8 cellular contexts compared by ENCODE assay signal in the genomic region with DNA sequence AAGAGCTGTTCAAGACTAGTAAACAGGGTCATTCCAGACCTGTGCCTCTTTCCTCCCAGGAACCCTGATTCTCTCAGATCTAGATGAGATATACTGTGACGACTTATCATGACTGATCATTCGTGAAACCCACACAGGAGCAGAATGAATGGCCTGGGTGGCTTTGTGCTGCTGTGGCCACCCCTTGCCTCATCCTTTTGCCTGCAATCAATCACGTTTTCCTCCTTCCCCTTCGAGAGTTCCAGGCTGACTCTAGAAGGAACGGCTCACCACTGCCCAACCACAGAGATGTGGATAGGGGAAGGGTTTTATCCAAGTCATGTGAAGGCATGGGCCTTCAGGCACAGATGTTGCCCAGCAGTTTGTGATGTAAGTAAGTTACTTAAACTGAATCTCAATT. TPM values are rescaled to one million over a fixed set of nuclear protein-coding genes. Genes with fewer than 3 reads are reported as not detected.
DNase-seq lines count a peak whose midpoint lies in the region; ATAC-seq and TF ChIP-seq lines count a peak whose summit lies in the region.

No MANE protein-coding gene starts in this region.

- H3K9me3 ChIP-seq in transverse colon, result no peaks in the 10 kb centered on the region
- no peaks in the 10 kb centered on the region for H3K9me3 ChIP-seq in MG63

- H3K4me1 ChIP-seq in transverse colon, result peaks cover 36 to 71% (median 51%) of the 10 kb centered on the region in 4 donors

- peak overlapping the region; percentile 86 to 90 (median 88) for H3K27ac ChIP-seq in transverse colon

- H3K36me3 ChIP-seq in transverse colon (no peaks in the 10 kb centered on the region), MG63 (peaks cover 37% of the 10 kb centered on the region)

- H3K9me3 Mint-ChIP-seq in activated naive CD4-positive, alpha-beta T cell treated with anti-CD3 and anti-CD28 coated beads for 36 hours, result no peaks in the 10 kb centered on the region

- TF ChIP-seq POLR2A in transverse colon (IDR thresholded peaks at IDR 0.05), result no peak

- peak overlapping the region; percentile 90 for H3K27ac Mint-ChIP-seq in activated naive CD4-positive, alpha-beta T cell treated with anti-CD3 and anti-CD28 coated beads for 36 hours

- H3K4me3 ChIP-seq in transverse colon (no peak overlapping the region), MG63 (no peak overlapping the region)

- no peaks in the 10 kb centered on the region for H3K27me3 Mint-ChIP-seq in activated naive CD4-positive, alpha-beta T cell treated with anti-CD3 and anti-CD28 coated beads for 36 hours (ENCODE audit: low read depth)

- intact Hi-C loops in activated naive CD4-positive, alpha-beta T cell treated with anti-CD3 and anti-CD28 coated beads for 36 hours (cut with micrococcal nuclease), result loop anchor here (1.0 to 10.0 kb wide), 10 partner anchors 73 to 1601 kb away; partner anchors contain the start of genes CSNK1A1, G3BP1, RBM22 and SLC36A1
- intact Hi-C loops in transverse colon (cut with DNase I; ENCODE audit: low total_unique reads), result no loop called here

- ATAC-seq in GM18858 (IDR thresholded peaks at IDR 0.05; ENCODE audit: unreplicated experiment) (peak; percentile 42), HG03139 (IDR thresholded peaks at IDR 0.05; ENCODE audit: unreplicated experiment) (peak; percentile 30), HG03025 (IDR thresholded peaks at IDR 0.05; ENCODE audit: low FRiP score, unreplicated experiment) (no peak)

- TF ChIP-seq EP300 in transverse colon (IDR thresholded peaks at IDR 0.05; ENCODE audit: low read depth), result no peak

- in situ Hi-C loops in transverse colon (cut with MboI; ENCODE audit: low pct_ligation_motif_present in 1 of 4, low pct_unique_long_range_greater_than_20kb in 1 of 4, low sequenced_read_pairs in 3 of 4), result no loop called here

- no peak for TF ChIP-seq CTCF in transverse colon (IDR thresholded peaks at IDR 0.05)

- H3K27me3 ChIP-seq in transverse colon (no peaks in the 10 kb centered on the region), MG63 (no peaks in the 10 kb centered on the region)

- peaks cover 16% of the 10 kb centered on the region for H3K36me3 Mint-ChIP-seq in activated naive CD4-positive, alpha-beta T cell treated with anti-CD3 and anti-CD28 coated beads for 36 hours (ENCODE audit: low read depth)

- 37 to 47% methylated on average over 3 to 5 of the region's 5 CpGs for WGBS in transverse colon (ENCODE audit: low coverage in 1 of 2), 2 donors

- peaks cover 88% of the 10 kb centered on the region for H3K4me1 Mint-ChIP-seq in activated naive CD4-positive, alpha-beta T cell treated with anti-CD3 and anti-CD28 coated beads for 36 hours (ENCODE audit: low read depth)

- DNase-seq in activated naive CD4-positive, alpha-beta T cell treated with anti-CD3 and anti-CD28 coated beads for 36 hours, result peak; percentile 86
- DNase-seq in midbrain (lab: John Stamatoyannopoulos, UW) (peak; percentile 14), transverse colon (peak; percentile 30), MG63 (no peak), NCI-H345 treated with DMSO at 0.1 percent for 48 hours (lab: John Stamatoyannopoulos, UW; ENCODE audit: unreplicated experiment) (no peak)

- CTCF ChIA-PET in activated naive CD4-positive, alpha-beta T cell treated with anti-CD3 and anti-CD28 coated beads for 36 hours (lab: Charles Lee), result interaction anchor here (0.6 to 14.6 kb wide), 3 partner anchors 10 to 23 kb away, joined by 3 to 192 read pairs (median 26); no protein-coding TSS in a partner anchor

- peak overlapping the region; percentile 34 for H3K4me3 Mint-ChIP-seq in activated naive CD4-positive, alpha-beta T cell treated with anti-CD3 and anti-CD28 coated beads for 36 hours

RNA-seq across cellular contexts. Expression of gene ANXA6, which starts 5.8 kb away (rescaled TPM):
- 100 to 1,000 TPM; 272 to 284 TPM for total RNA-seq in activated naive CD4-positive, alpha-beta T cell treated with anti-CD3 and anti-CD28 coated beads for 36 hours
- 10 to 100 TPM; 19.1 to 79.0 (median 55.3) TPM for total RNA-seq in transverse colon
- 222 and 331 TPM in 2 replicates for total RNA-seq in MG63 (2014; rRNA removed; shearing (Covaris generic); ENCODE audit: low replicate concordance)

Comparison
In these comparisons a context has a peak if more than half of its experiments do, and no peak if none do; other contexts are left out.
1. DNase-seq: peak in activated naive CD4-positive, alpha-beta T cell treated with anti-CD3 and anti-CD28 coated beads for 36 hours (single experiment), midbrain (single experiment) and transverse colon (single experiment); none in MG63 (single experiment) and NCI-H345 treated with DMSO at 0.1 percent for 48 hours (single experiment).